Comparison of ENCODE assay signal across 16 cellular contexts in genomic region chr12:124610629-124611558, GRCh38.
"Had no signal": no experiment of that assay in that cellular context is flagged by ENCODE, and none has a peak within 500 bp of the region (broad histone marks: within the 10 kb centered on the region; RNA-seq: fewer than 3 reads in every experiment).

No MANE protein-coding gene starts in this region.

- DNase-seq: activated CD4-positive, alpha-beta memory T cell treated with anti-CD3 and anti-CD28 coated beads for 36 hours; activated CD4-positive, alpha-beta T cell treated with anti-CD3 and anti-CD28 coated beads for 4 hours; activated CD4-positive, CD25-positive, alpha-beta regulatory T cell; activated effector memory CD4-positive, alpha-beta T cell treated with Interleukin-2 at 50 U/mL for 16 hours; activated naive CD8-positive, alpha-beta T cell treated with anti-CD3 and anti-CD28 coated beads, Interleukin-2, amount 50 U/mL, for 24 hours; heart right ventricle; left cardiac atrium; naive B cell; occipital lobe; retina; stimulated activated CD4-positive, alpha-beta T cell treated with anti-CD3 and anti-CD28 coated beads, Interleukin-4, amount 100 ng/mL, for 24 hours; stimulated activated naive CD4-positive, alpha-beta T cell treated with Interleukin-2 at 50 U/mL for 16 hours; uterus had no signal

- H3K27me3 ChIP-seq: tibial nerve, uterus had no signal

- H3K4me3 ChIP-seq: heart right ventricle, mucosa of descending colon, tibial nerve, uterus had no signal

- H3K36me3 ChIP-seq: heart right ventricle, tibial nerve, uterus had no signal

- ATAC-seq: activated naive CD8-positive, alpha-beta T cell treated with anti-CD3 and anti-CD28 coated beads, Interleukin-2, amount 50 U/mL, for 24 hours; activated T-cell treated with anti-CD3 and anti-CD28 coated beads, Interleukin-2, amount 50 U/mL, for 72 hours; left cardiac atrium; mucosa of descending colon had no signal

- H3K9me3 ChIP-seq: mucosa of descending colon, tibial nerve, uterus had no signal

- H3K27ac ChIP-seq: heart right ventricle, tibial nerve, uterus had no signal
